Comparison of ENCODE assay signal across 33 cellular contexts in genomic region chr10:128074589-128074988, GRCh38.
"Had no signal": no experiment of that assay in that cellular context is flagged by ENCODE, and none has a peak within 500 bp of the region (broad histone marks: within the 10 kb centered on the region; RNA-seq: fewer than 3 reads in every experiment).

No MANE protein-coding gene starts in this region.

- DNase-seq: Karpas-422, MG63, MM.1S, NCI-H1048, NCI-H1092, NCI-H1092 treated with DMSO at 0.1 percent for 48 hours, NCI-H1105, NCI-H1105 treated with DMSO at 0.1 percent for 48 hours, NCI-H1417, NCI-H1417 treated with DMSO at 0.1 percent for 48 hours, NCI-H1436, NCI-H1436 treated with DMSO at 0.1 percent for 48 hours, NCI-H146, NCI-H1694, NCI-H1694 treated with DMSO at 0.1 percent for 48 hours, NCI-H187, NCI-H187 treated with DMSO at 0.1 percent for 48 hours, NCI-H1930, NCI-H2029, NCI-H2029 treated with DMSO at 0.1 percent for 48 hours, NCI-H2081, NCI-H2081 treated with DMSO at 0.1 percent for 48 hours, NCI-H2107, NCI-H2171, NCI-H2171 treated with DMSO at 0.1 percent for 48 hours, NCI-H2227 treated with DMSO at 0.1 percent for 48 hours, NCI-H226, NCI-H345, NCI-H446, NCI-H446 treated with DMSO at 0.1 percent for 48 hours, NCI-H510A, NCI-H510A treated with DMSO at 0.1 percent for 48 hours, NCI-H524 had no signal

- H3K9me3 ChIP-seq: MG63 had no signal

- H3K27me3 ChIP-seq: MG63 had no signal

- H3K36me3 ChIP-seq: MG63 had no signal

- H3K4me3 ChIP-seq: MG63 had no signal
